ENCODE assay signal across 16 cellular contexts in genomic region chr17:75341784-75342183, GRCh38. TPM values are rescaled to one million over a fixed set of nuclear protein-coding genes. Genes with fewer than 3 reads are reported as not detected.
DNase-seq lines count a peak whose midpoint lies in the region; ATAC-seq and TF ChIP-seq lines count a peak whose summit lies in the region.
"Had no signal": no experiment of that assay in that cellular context is flagged by ENCODE, and none has a peak within 500 bp of the region (broad histone marks: within the 10 kb centered on the region; RNA-seq: fewer than 3 reads in every experiment).

No MANE protein-coding gene starts in this region.

- no peaks in the 10 kb centered on the region for H3K9me3 ChIP-seq in HUES64 (ENCODE audit: insufficient read depth, low read depth, low read length)
- H3K9me3 ChIP-seq: A549, breast epithelium, MG63, SJSA1 had no signal

- no peaks in the 10 kb centered on the region for H3K36me3 ChIP-seq in HUES64 (ENCODE audit: insufficient read depth, low read length)
- H3K36me3 ChIP-seq: breast epithelium, MG63 had no signal

- H3K4me1 Mint-ChIP-seq in T-helper 2 cell treated with Interferon-gamma antibody and Interleukin-4, amounts not matched to agents 5 μg/mL and 100 μg/mL, for 36 hours (ENCODE audit: low read depth) = peaks cover 62% of the 10 kb centered on the region
- H3K4me1 Mint-ChIP-seq in activated T-helper 17 cell treated with anti-CD3 and anti-CD28 coated beads, Interleukin-2, amount 50 U/mL, for 72 hours = peaks cover 54% of the 10 kb centered on the region
- H3K4me1 Mint-ChIP-seq in naive thymus-derived CD8-positive, alpha-beta T cell = peaks cover 30 to 92% (median 84%) of the 10 kb centered on the region in 4 donors
- H3K4me1 Mint-ChIP-seq in chondrocyte (ENCODE audit: low read depth) = peaks cover 29% of the 10 kb centered on the region

- no peak for TF ChIP-seq CTCF in chondrocyte (IDR thresholded peaks at IDR 0.05)

- 90% methylated on average over 6 of the region's 6 CpGs for WGBS in HUES64

- H3K27ac ChIP-seq in HUES64 (ENCODE audit: low read depth, low read length) = no peak overlapping the region; the same call in 1 of the 2 replicates
- H3K27ac ChIP-seq: A549, breast epithelium, SJSA1 had no signal

- ATAC-seq in activated T-helper 17 cell treated with anti-CD3 and anti-CD28 coated beads, Interleukin-2, amount 50 U/mL, for 72 hours (replicated peaks) = no peak
- no peak for ATAC-seq in naive thymus-derived CD8-positive, alpha-beta T cell
- ATAC-seq: A549 had no signal

- POLR2A ChIA-PET in naive thymus-derived CD8-positive, alpha-beta T cell (lab: Charles Lee) = interaction anchor here (1.5 kb wide), 1 partner anchor 17 kb away, joined by 3 read pairs; no protein-coding TSS in a partner anchor

- H3K27ac Mint-ChIP-seq in T-helper 2 cell treated with Interferon-gamma antibody and Interleukin-4, amounts not matched to agents 5 μg/mL and 100 μg/mL, for 36 hours = peak overlapping the region; percentile 78
- H3K27ac Mint-ChIP-seq in activated T-helper 17 cell treated with anti-CD3 and anti-CD28 coated beads, Interleukin-2, amount 50 U/mL, for 72 hours = peak overlapping the region; percentile 47
- H3K27ac Mint-ChIP-seq in naive thymus-derived CD8-positive, alpha-beta T cell = peak overlapping the region; percentile 68 to 92 (median 88)
- no peak overlapping the region for H3K27ac Mint-ChIP-seq in chondrocyte (ENCODE audit: unreplicated experiment)

- H3K9me3 Mint-ChIP-seq in T-helper 2 cell treated with Interferon-gamma antibody and Interleukin-4, amounts not matched to agents 5 μg/mL and 100 μg/mL, for 36 hours = no peaks in the 10 kb centered on the region
- H3K9me3 Mint-ChIP-seq in activated T-helper 17 cell treated with anti-CD3 and anti-CD28 coated beads, Interleukin-2, amount 50 U/mL, for 72 hours = no peaks in the 10 kb centered on the region
- no peaks in the 10 kb centered on the region for H3K9me3 Mint-ChIP-seq in naive thymus-derived CD8-positive, alpha-beta T cell
- H3K9me3 Mint-ChIP-seq in chondrocyte (ENCODE audit: low read depth) = no peaks in the 10 kb centered on the region

- peaks cover 44% of the 10 kb centered on the region for H3K4me1 ChIP-seq in HUES64 (ENCODE audit: insufficient read depth, low read length)
- H3K4me1 ChIP-seq: breast epithelium had no signal

- H3K4me3 ChIP-seq in HUES64 (ENCODE audit: low read length) = no peak overlapping the region
- H3K4me3 ChIP-seq: A549, breast epithelium, MG63, SJSA1 had no signal

- no peak for DNase-seq in T-helper 2 cell treated with Interferon-gamma antibody and Interleukin-4, amounts not matched to agents 5 μg/mL and 100 μg/mL, for 36 hours (ENCODE audit: low spot score)
- DNase-seq in T-helper 2 cell (no peak), SKM-1 treated with dmso at 0.1 percent for 144 hours (lab: John Stamatoyannopoulos, UW; ENCODE audit: unreplicated experiment) (no peak), OCI-M2 (lab: John Stamatoyannopoulos, UW; ENCODE audit: unreplicated experiment) (no peak), chondrocyte (ENCODE audit: low spot score) (no peak)
- DNase-seq in naive thymus-derived CD8-positive, alpha-beta T cell = no peak
- DNase-seq: activated effector memory CD4-positive, alpha-beta T cell treated with Interleukin-2 at 50 U/mL for 16 hours; effector memory CD4-positive, alpha-beta T cell; foreskin fibroblast; MG63; stimulated activated CD4-positive, alpha-beta T cell treated with anti-CD3 and anti-CD28 coated beads, Interleukin-12 subunit alpha, Interleukin-12 subunit beta, amount 100 ng/mL, for 4 hours had no signal

- peaks cover 17% of the 10 kb centered on the region for H3K36me3 Mint-ChIP-seq in T-helper 2 cell treated with Interferon-gamma antibody and Interleukin-4, amounts not matched to agents 5 μg/mL and 100 μg/mL, for 36 hours (ENCODE audit: low read depth)
- H3K36me3 Mint-ChIP-seq in activated T-helper 17 cell treated with anti-CD3 and anti-CD28 coated beads, Interleukin-2, amount 50 U/mL, for 72 hours (ENCODE audit: low read depth) = peaks cover 9% of the 10 kb centered on the region
- no peaks in the 10 kb centered on the region for H3K36me3 Mint-ChIP-seq in naive thymus-derived CD8-positive, alpha-beta T cell
- no peaks in the 10 kb centered on the region for H3K36me3 Mint-ChIP-seq in chondrocyte (ENCODE audit: low read depth)

- 0 out of 2 replicates have a peak overlapping the region, but pooled peaks have one; percentile 24 for H3K9ac ChIP-seq in HUES64 (ENCODE audit: low read depth, low read length)

- no peaks in the 10 kb centered on the region for H3K27me3 ChIP-seq in HUES64 (ENCODE audit: insufficient read depth, low read length)
- H3K27me3 ChIP-seq: breast epithelium, MG63, SJSA1 had no signal

- H3K27me3 Mint-ChIP-seq in T-helper 2 cell treated with Interferon-gamma antibody and Interleukin-4, amounts not matched to agents 5 μg/mL and 100 μg/mL, for 36 hours (ENCODE audit: low read depth) = no peaks in the 10 kb centered on the region
- H3K27me3 Mint-ChIP-seq in activated T-helper 17 cell treated with anti-CD3 and anti-CD28 coated beads, Interleukin-2, amount 50 U/mL, for 72 hours = no peaks in the 10 kb centered on the region
- no peaks in the 10 kb centered on the region for H3K27me3 Mint-ChIP-seq in naive thymus-derived CD8-positive, alpha-beta T cell
- H3K27me3 Mint-ChIP-seq in chondrocyte (ENCODE audit: low read depth) = no peaks in the 10 kb centered on the region

- peak overlapping the region; percentile 79 for H3K4me3 Mint-ChIP-seq in T-helper 2 cell treated with Interferon-gamma antibody and Interleukin-4, amounts not matched to agents 5 μg/mL and 100 μg/mL, for 36 hours
- H3K4me3 Mint-ChIP-seq in activated T-helper 17 cell treated with anti-CD3 and anti-CD28 coated beads, Interleukin-2, amount 50 U/mL, for 72 hours = peak overlapping the region; percentile 0
- H3K4me3 Mint-ChIP-seq in naive thymus-derived CD8-positive, alpha-beta T cell = peak overlapping the region in 9 of 10 donors; percentile 31 to 92 (median 50)
- no peak overlapping the region for H3K4me3 Mint-ChIP-seq in chondrocyte (ENCODE audit: unreplicated experiment)

RNA-seq across cellular contexts. Expression of gene SLC25A19, which starts 52.6 kb away (rescaled TPM):
- polyA plus RNA-seq in HUES64 (2013, experiment 1 of 2) = 15.7 TPM
- polyA plus RNA-seq in HUES64 (2013, experiment 2 of 2) = 11.3 TPM
- 100 to 1,000 TPM in 1 of 2 donors, 10 to 100 TPM in 1; 97.4 to 113 TPM for total RNA-seq in activated T-helper 17 cell treated with anti-CD3 and anti-CD28 coated beads, Interleukin-2, amount 50 U/mL, for 72 hours
- 10 to 100 TPM; 20.5 to 22.5 TPM for total RNA-seq in naive thymus-derived CD8-positive, alpha-beta T cell
- polyA plus RNA-seq in naive thymus-derived CD8-positive, alpha-beta T cell = 10 to 100 TPM; 11.2 to 15.4 (median 13.3) TPM
- total RNA-seq in chondrocyte = 6.7 to 11.7 TPM (median 11.3 TPM) in 3 replicates
